In genomic region chr4:180058731-180059215, GRCh38 we compare ENCODE assay signal across 8 cellular contexts.
DNase-seq lines count a peak whose midpoint lies in the region; ATAC-seq and TF ChIP-seq lines count a peak whose summit lies in the region.

No MANE protein-coding gene starts in this region.

- no peaks in the 10 kb centered on the region for H3K79me2 ChIP-seq in OCI-LY7 (ENCODE audit: insufficient read depth, low read depth, low read length)

- H3K27ac ChIP-seq in OCI-LY7 (ENCODE audit: low read depth, low read length, poor library complexity, severe bottlenecking), result no peak overlapping the region

- POLR2A ChIA-PET in OCI-LY7 (lab: Charles Lee), result no interaction called here

- H4K20me1 ChIP-seq in OCI-LY7 (ENCODE audit: insufficient read depth, low read length), result no peaks in the 10 kb centered on the region

- no peaks in the 10 kb centered on the region for H3K36me3 Mint-ChIP-seq in activated T-cell treated with anti-CD3 and anti-CD28 coated beads, Interleukin-2, amount 50 U/mL, for 24 hours (ENCODE audit: low read depth)
- no peaks in the 10 kb centered on the region for H3K36me3 Mint-ChIP-seq in nephron progenitor cell (ENCODE audit: low read depth)

- TF ChIP-seq CTCF in nephron progenitor cell (IDR thresholded peaks at IDR 0.05), result no peak
- no peak for TF ChIP-seq CTCF in OCI-LY7 (conservative IDR thresholded peaks at IDR 0.05; ENCODE audit: low read length)

- peak; percentile 10 for ATAC-seq in HG03439 (IDR thresholded peaks at IDR 0.05; ENCODE audit: unreplicated experiment)

- H2AFZ ChIP-seq in OCI-LY7 (ENCODE audit: low read length), result no peak overlapping the region

- intact Hi-C loops in OCI-LY7 (cut with micrococcal nuclease; ENCODE audit: unreplicated experiment), result no loop called here

- peaks cover 49% of the 10 kb centered on the region for H3K27me3 Mint-ChIP-seq in activated T-cell treated with anti-CD3 and anti-CD28 coated beads, Interleukin-2, amount 50 U/mL, for 24 hours
- peaks cover 88% of the 10 kb centered on the region for H3K27me3 Mint-ChIP-seq in nephron progenitor cell (ENCODE audit: low read depth, poor library complexity)

- H3K4me3 ChIP-seq in OCI-LY7 (ENCODE audit: low read depth, low read length, poor library complexity, severe bottlenecking), result no peak overlapping the region

- no TSS peak for BruUV-seq in OCI-LY7 (replicated peaks; lab: Mats Ljungman, UMichigan)

- no peaks in the 10 kb centered on the region for H3K9me3 ChIP-seq in OCI-LY7 (ENCODE audit: low read length)

- peaks cover 2% of the 10 kb centered on the region for H3K9me3 Mint-ChIP-seq in activated T-cell treated with anti-CD3 and anti-CD28 coated beads, Interleukin-2, amount 50 U/mL, for 24 hours
- H3K9me3 Mint-ChIP-seq in nephron progenitor cell, result no peaks in the 10 kb centered on the region

- no peaks in the 10 kb centered on the region for H3K36me3 ChIP-seq in OCI-LY7 (ENCODE audit: insufficient read depth, low read length)

- peak overlapping the region; percentile 43 for H3K4me3 Mint-ChIP-seq in activated T-cell treated with anti-CD3 and anti-CD28 coated beads, Interleukin-2, amount 50 U/mL, for 24 hours
- H3K4me3 Mint-ChIP-seq in nephron progenitor cell, result peak overlapping the region; percentile 91

- H3K9me2 ChIP-seq in OCI-LY7 (ENCODE audit: insufficient read depth, low read length), result no peaks in the 10 kb centered on the region

- CTCF ChIA-PET in OCI-LY7 (lab: Charles Lee; ENCODE audit: unreplicated experiment), result no interaction called here

- H3K4me2 ChIP-seq in OCI-LY7 (ENCODE audit: low read length), result no peak overlapping the region

- no peak overlapping the region for H3K27ac Mint-ChIP-seq in activated T-cell treated with anti-CD3 and anti-CD28 coated beads, Interleukin-2, amount 50 U/mL, for 24 hours
- H3K27ac Mint-ChIP-seq in nephron progenitor cell, result no peak overlapping the region

- H3K4me1 ChIP-seq in OCI-LY7 (ENCODE audit: insufficient read depth, low read length, poor library complexity, severe bottlenecking), result no peaks in the 10 kb centered on the region

- no peak for DNase-seq in activated T-cell treated with anti-CD3 and anti-CD28 coated beads, Interleukin-2, amount 50 U/mL, for 24 hours
- DNase-seq in activated T-cell treated with anti-CD3 and anti-CD28 coated beads for 4 hours (no peak), SK-N-DZ (ENCODE audit: low spot score) (peak; percentile 71), fibroblast of gingiva (ENCODE audit: low read depth) (peak; percentile 2), nephron progenitor cell (peak; percentile 72), HUDEP-2 (lab: John Stamatoyannopoulos, UW; ENCODE audit: unreplicated experiment in 76 of 76) (no peak), OCI-LY7 (ENCODE audit: low spot score) (no peak)

- H3K4me1 Mint-ChIP-seq in activated T-cell treated with anti-CD3 and anti-CD28 coated beads, Interleukin-2, amount 50 U/mL, for 24 hours (ENCODE audit: low read depth), result peaks cover 6% of the 10 kb centered on the region
- peaks cover 18% of the 10 kb centered on the region for H3K4me1 Mint-ChIP-seq in nephron progenitor cell

Comparison
In these comparisons a context has a peak if more than half of its experiments do, and no peak if none do; other contexts are left out.
1. DNase-seq: peak in SK-N-DZ (single experiment), fibroblast of gingiva (single experiment) and nephron progenitor cell (single experiment); none in activated T-cell treated with anti-CD3 and anti-CD28 coated beads, Interleukin-2, amount 50 U/mL, for 24 hours (single experiment), activated T-cell treated with anti-CD3 and anti-CD28 coated beads for 4 hours (single experiment), HUDEP-2 (0 of 76) and OCI-LY7 (single experiment).